ENCODE assay signal across 28 cellular contexts in the genomic region with DNA sequence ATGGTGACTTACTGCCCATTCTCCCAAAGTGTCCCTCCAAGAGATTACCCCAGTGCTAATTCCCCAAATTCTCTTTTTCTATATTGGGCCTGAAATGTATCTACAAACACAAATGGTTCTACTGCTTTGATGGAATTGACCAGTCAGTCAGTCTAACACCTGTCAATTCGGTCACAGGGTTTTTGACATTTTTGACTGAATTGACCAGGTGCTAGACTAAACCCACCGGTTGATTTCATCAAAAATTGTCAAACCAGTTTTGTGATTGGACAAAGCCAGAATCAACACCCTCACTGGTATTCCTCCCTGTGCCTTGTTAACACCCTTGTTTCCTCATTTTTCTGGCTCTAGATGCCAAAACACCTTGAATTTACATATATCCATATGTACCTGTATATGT.
"Had no signal": no experiment of that assay in that cellular context is flagged by ENCODE, and none has a peak within 500 bp of the region (broad histone marks: within the 10 kb centered on the region; RNA-seq: fewer than 3 reads in every experiment).

No MANE protein-coding gene starts in this region.

- H3K36me3 ChIP-seq: ascending aorta, cardiac muscle cell, WERI-Rb-1 had no signal

- H3K27ac Mint-ChIP-seq: activated CD8-positive, alpha-beta T cell treated with anti-CD3 and anti-CD28 coated beads for 36 hours; activated naive CD4-positive, alpha-beta T cell treated with anti-CD3 and anti-CD28 coated beads, Interleukin-2, amount 50 U/mL, for 24 hours; activated naive CD8-positive, alpha-beta T cell treated with anti-CD3 and anti-CD28 coated beads, Interleukin-2, amount 10 ng/mL, durations not matched to agents 7 days and 5 days; activated T-cell treated with anti-CD3 and anti-CD28 coated beads, Interleukin-2, amount 50 U/mL, for 24 hours; activated T-helper 2 cell treated with anti-CD3 and anti-CD28 coated beads, Interferon-gamma antibody, Interleukin-2, Interleukin-4, amounts not matched to agents 10 μg/mL and 5 μg/mL and 100 μg/mL, durations not matched to agents 14 hours and 24 hours and 36 hours had no signal

- H3K4me3 ChIP-seq: ascending aorta, cardiac muscle cell had no signal

- ATAC-seq: activated CD8-positive, alpha-beta T cell treated with anti-CD3 and anti-CD28 coated beads for 36 hours; Right ventricle myocardium inferior had no signal

- H3K27ac ChIP-seq: ascending aorta, cardiac muscle cell, RWPE1, WERI-Rb-1 had no signal

- DNase-seq: activated CD4-positive, alpha-beta T cell treated with anti-CD3 and anti-CD28 coated beads for 1 hour; activated CD4-positive, alpha-beta T cell treated with anti-CD3 and anti-CD28 coated beads for 48 hours; activated CD4-positive, CD25-positive, alpha-beta regulatory T cell; activated CD8-positive, alpha-beta T cell treated with anti-CD3 and anti-CD28 coated beads for 36 hours; activated gamma-delta T cell; activated naive CD4-positive, alpha-beta T cell treated with Interleukin-2 at 50 U/mL for 16 hours; activated naive CD8-positive, alpha-beta T cell treated with anti-CD3 and anti-CD28 coated beads, Interleukin-2, amount 10 ng/mL, durations not matched to agents 7 days and 5 days; activated T-cell treated with anti-CD3 and anti-CD28 coated beads, Interleukin-2, amount 50 U/mL, for 24 hours; amygdala; Kasumi-1; KG1; NCI-H1092 treated with DMSO at 0.1 percent for 48 hours; NCI-H1417; NCI-H1930; NCI-H2081 treated with DMSO at 0.1 percent for 48 hours; NCI-H446 treated with DMSO at 0.1 percent for 48 hours; NCI-H524; NCI-H69; NCI-H82; SIG-M5; WERI-Rb-1 had no signal

- H3K27me3 ChIP-seq: ascending aorta had no signal

- H3K9me3 Mint-ChIP-seq: activated CD8-positive, alpha-beta T cell treated with anti-CD3 and anti-CD28 coated beads for 36 hours; activated naive CD4-positive, alpha-beta T cell treated with anti-CD3 and anti-CD28 coated beads, Interleukin-2, amount 50 U/mL, for 24 hours; activated T-cell treated with anti-CD3 and anti-CD28 coated beads, Interleukin-2, amount 50 U/mL, for 24 hours; central memory CD8-positive, alpha-beta T cell had no signal

- H3K27me3 Mint-ChIP-seq: activated CD8-positive, alpha-beta T cell treated with anti-CD3 and anti-CD28 coated beads for 36 hours; activated naive CD4-positive, alpha-beta T cell treated with anti-CD3 and anti-CD28 coated beads, Interleukin-2, amount 50 U/mL, for 24 hours; activated T-cell treated with anti-CD3 and anti-CD28 coated beads, Interleukin-2, amount 50 U/mL, for 24 hours; central memory CD8-positive, alpha-beta T cell had no signal

- H3K36me3 Mint-ChIP-seq: activated naive CD4-positive, alpha-beta T cell treated with anti-CD3 and anti-CD28 coated beads, Interleukin-2, amount 50 U/mL, for 24 hours had no signal

- H3K4me3 Mint-ChIP-seq: activated CD8-positive, alpha-beta T cell treated with anti-CD3 and anti-CD28 coated beads for 36 hours; activated naive CD4-positive, alpha-beta T cell treated with anti-CD3 and anti-CD28 coated beads, Interleukin-2, amount 50 U/mL, for 24 hours; activated naive CD8-positive, alpha-beta T cell treated with anti-CD3 and anti-CD28 coated beads, Interleukin-2, amount 10 ng/mL, durations not matched to agents 7 days and 5 days; activated T-cell treated with anti-CD3 and anti-CD28 coated beads, Interleukin-2, amount 50 U/mL, for 24 hours; central memory CD8-positive, alpha-beta T cell had no signal

- H3K9me3 ChIP-seq: ascending aorta had no signal
